In genomic region chr3:182637350-182638197, GRCh38 we compare ENCODE assay signal across 18 cellular contexts.
"Had no signal": no experiment of that assay in that cellular context is flagged by ENCODE, and none has a peak within 500 bp of the region (broad histone marks: within the 10 kb centered on the region; RNA-seq: fewer than 3 reads in every experiment).

No MANE protein-coding gene starts in this region.

- H3K27ac ChIP-seq: adrenal gland, breast epithelium, ovary, thoracic aorta had no signal

- H3K4me3 ChIP-seq: adrenal gland, breast epithelium, ovary, thoracic aorta had no signal

- DNase-seq: activated CD4-positive, alpha-beta T cell treated with anti-CD3 and anti-CD28 coated beads, Interleukin-2, amount 50 U/mL, for 4 hours; activated gamma-delta T cell treated with Interleukin-2 at 50 U/mL for 16 hours; adrenal gland; cerebellar nuclear complex; effector CD4-positive, alpha-beta T cell; foreskin fibroblast; kidney; left ventricle myocardium superior; naive thymus-derived CD8-positive, alpha-beta T cell; ovary; stimulated activated CD4-positive, alpha-beta T cell treated with anti-CD3 and anti-CD28 coated beads, Interleukin-4, amount 100 ng/mL, for 24 hours had no signal

- ATAC-seq: activated naive CD4-positive, alpha-beta T cell treated with anti-CD3 and anti-CD28 coated beads, Interleukin-2, amount 50 U/mL, for 72 hours; left ventricle myocardium superior; naive thymus-derived CD8-positive, alpha-beta T cell; sciatic nerve; stimulated activated memory B cell treated with anti-CD40 and anti-IgM and Interleukin-4, amounts not matched to agents 10 μg/mL and 1 μg/mL and 100 μg/mL, for 72 hours had no signal

- H3K27me3 ChIP-seq: adrenal gland, breast epithelium, ovary had no signal

- H3K4me1 ChIP-seq: adrenal gland, breast epithelium had no signal

- H3K36me3 ChIP-seq: adrenal gland, breast epithelium, ovary, thoracic aorta had no signal

- H3K9me3 ChIP-seq: adrenal gland, breast epithelium, ovary, thoracic aorta had no signal

- FAIRE-seq: astrocyte, kidney, TTC549 had no signal
